In the genomic region with DNA sequence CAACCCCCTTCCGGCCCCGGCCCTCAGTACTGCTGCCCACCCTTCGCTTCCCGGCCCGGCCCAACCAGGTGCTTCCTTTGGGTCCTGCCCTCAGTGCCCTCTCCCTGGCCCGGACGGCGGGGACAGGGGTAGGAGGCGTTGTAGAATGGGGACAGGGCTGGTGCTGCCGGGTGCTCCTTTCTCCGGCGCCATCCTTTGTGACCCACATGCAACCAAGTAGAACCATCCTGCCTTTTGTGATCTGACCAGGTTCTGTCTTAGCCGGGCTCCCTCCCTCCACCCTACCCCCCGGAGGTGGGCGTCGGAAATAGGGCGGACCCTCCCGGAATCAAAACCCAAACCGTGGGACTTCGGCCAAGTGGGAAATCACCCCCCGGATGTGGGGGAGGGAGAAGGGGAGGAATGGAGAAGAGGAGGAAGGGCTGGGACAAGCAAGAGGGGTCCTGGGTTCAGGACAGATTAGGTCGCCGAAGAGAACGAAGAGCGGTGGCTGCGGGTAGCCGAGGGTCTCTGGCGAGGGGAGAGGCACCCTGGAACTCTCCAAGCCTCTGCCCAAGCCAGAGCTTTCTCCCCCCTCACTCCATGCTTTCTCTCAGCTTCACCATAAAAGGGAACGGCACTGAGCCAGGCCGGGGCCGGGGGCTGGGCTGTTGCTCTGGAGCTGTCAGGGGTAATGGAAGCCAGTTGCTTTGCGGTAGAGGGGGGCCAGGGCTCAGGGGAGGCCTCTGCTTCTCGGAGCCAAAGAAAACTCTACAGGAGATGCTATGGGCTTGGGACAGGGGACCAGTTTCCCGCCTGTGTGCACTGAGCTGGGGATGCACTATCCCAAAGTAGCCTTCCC, we compare ENCODE assay signal across 1 cellular context.
TF ChIP-seq lines count a peak whose summit lies in the region.

No MANE protein-coding gene starts in this region.

TF ChIP-seq in HepG2, 621 proteins besides CTCF, POLR2A, EP300 and RAD21 (continued from another document and continues in another):
- TF ChIP-seq, protein P1, sequence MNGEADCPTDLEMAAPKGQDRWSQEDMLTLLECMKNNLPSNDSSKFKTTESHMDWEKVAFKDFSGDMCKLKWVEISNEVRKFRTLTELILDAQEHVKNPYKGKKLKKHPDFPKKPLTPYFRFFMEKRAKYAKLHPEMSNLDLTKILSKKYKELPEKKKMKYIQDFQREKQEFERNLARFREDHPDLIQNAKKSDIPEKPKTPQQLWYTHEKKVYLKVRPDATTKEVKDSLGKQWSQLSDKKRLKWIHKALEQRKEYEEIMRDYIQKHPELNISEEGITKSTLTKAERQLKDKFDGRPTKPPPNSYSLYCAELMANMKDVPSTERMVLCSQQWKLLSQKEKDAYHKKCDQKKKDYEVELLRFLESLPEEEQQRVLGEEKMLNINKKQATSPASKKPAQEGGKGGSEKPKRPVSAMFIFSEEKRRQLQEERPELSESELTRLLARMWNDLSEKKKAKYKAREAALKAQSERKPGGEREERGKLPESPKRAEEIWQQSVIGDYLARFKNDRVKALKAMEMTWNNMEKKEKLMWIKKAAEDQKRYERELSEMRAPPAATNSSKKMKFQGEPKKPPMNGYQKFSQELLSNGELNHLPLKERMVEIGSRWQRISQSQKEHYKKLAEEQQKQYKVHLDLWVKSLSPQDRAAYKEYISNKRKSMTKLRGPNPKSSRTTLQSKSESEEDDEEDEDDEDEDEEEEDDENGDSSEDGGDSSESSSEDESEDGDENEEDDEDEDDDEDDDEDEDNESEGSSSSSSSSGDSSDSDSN (CRISPR knock-in tag; IDR thresholded peaks at IDR 0.05): no peak; the same call in 1 of the 2 replicates
- TF ChIP-seq JDP2 (CRISPR knock-in tag; IDR thresholded peaks at IDR 0.05; ENCODE audit: borderline replicate concordance) (no peak), NFKB2 (CRISPR knock-in tag; IDR thresholded peaks at IDR 0.05; ENCODE audit: borderline replicate concordance) (peak; percentile 21; the same call in 1 of the 2 replicates), TOPORS (CRISPR knock-in tag; IDR thresholded peaks at IDR 0.05) (no peak), ZSCAN12 (CRISPR knock-in tag; IDR thresholded peaks at IDR 0.05) (no peak), ZMYM2 (CRISPR knock-in tag; IDR thresholded peaks at IDR 0.05) (no peak), FOXA3 (CRISPR knock-in tag; IDR thresholded peaks at IDR 0.05) (no peak), ZNF207 (IDR thresholded peaks at IDR 0.05; ENCODE audit: borderline replicate concordance) (no peak), ZNF816 (CRISPR knock-in tag; IDR thresholded peaks at IDR 0.05; ENCODE audit: borderline replicate concordance) (no peak), ZMYM3 (CRISPR knock-in tag; IDR thresholded peaks at IDR 0.05) (no peak), ZNF652 (CRISPR knock-in tag; IDR thresholded peaks at IDR 0.05; ENCODE audit: borderline replicate concordance, low read depth) (no peak), RFX1 (IDR thresholded peaks at IDR 0.05) (no peak), NFYB (CRISPR knock-in tag; IDR thresholded peaks at IDR 0.05) (no peak), NCOA5 (CRISPR knock-in tag; IDR thresholded peaks at IDR 0.05) (no peak), PHF5A (CRISPR knock-in tag; IDR thresholded peaks at IDR 0.05; ENCODE audit: low read depth, unreplicated experiment) (no peak), ZNF121 (CRISPR knock-in tag; IDR thresholded peaks at IDR 0.05) (no peak), PHF20 (CRISPR knock-in tag; IDR thresholded peaks at IDR 0.05) (no peak), ASH2L (IDR thresholded peaks at IDR 0.05; ENCODE audit: insufficient read length, low read depth, low read length) (peak; percentile 5), CREB1 (IDR thresholded peaks at IDR 0.05) (no peak), CREB1 (CRISPR knock-in tag; IDR thresholded peaks at IDR 0.05) (no peak), HDAC6 (IDR thresholded peaks at IDR 0.05; ENCODE audit: low read depth, low read length) (no peak), SAFB2 (CRISPR knock-in tag; IDR thresholded peaks at IDR 0.05; ENCODE audit: borderline replicate concordance, low read depth) (no peak), ZNF720 (CRISPR knock-in tag; IDR thresholded peaks at IDR 0.05) (no peak), JUND (CRISPR knock-in tag; IDR thresholded peaks at IDR 0.05) (no peak), DR1 (CRISPR knock-in tag; IDR thresholded peaks at IDR 0.05) (no peak), ZNF292 (CRISPR knock-in tag; IDR thresholded peaks at IDR 0.05; ENCODE audit: borderline replicate concordance, low read depth) (0 out of 2 replicates have a peak, but pooled peaks have one; percentile 27), ZNF367 (CRISPR knock-in tag; IDR thresholded peaks at IDR 0.05; ENCODE audit: borderline replicate concordance) (no peak), SUZ12 (IDR thresholded peaks at IDR 0.05; ENCODE audit: low read depth, low read length) (no peak), ZNF430 (CRISPR knock-in tag; IDR thresholded peaks at IDR 0.05) (no peak), MTA3 (CRISPR knock-in tag; IDR thresholded peaks at IDR 0.05) (no peak), ZSCAN31 (CRISPR knock-in tag; IDR thresholded peaks at IDR 0.05; ENCODE audit: low read depth) (no peak), KLF13 (CRISPR knock-in tag; IDR thresholded peaks at IDR 0.05) (no peak), TP53 (CRISPR knock-in tag; conservative IDR thresholded peaks at IDR 0.05) (no peak), POLR2AphosphoS2 (IDR thresholded peaks at IDR 0.05; ENCODE audit: low read depth, low read length) (no peak), NAIF1 (CRISPR knock-in tag; IDR thresholded peaks at IDR 0.05; ENCODE audit: borderline replicate concordance) (no peak)
- TF ChIP-seq, protein P2, sequence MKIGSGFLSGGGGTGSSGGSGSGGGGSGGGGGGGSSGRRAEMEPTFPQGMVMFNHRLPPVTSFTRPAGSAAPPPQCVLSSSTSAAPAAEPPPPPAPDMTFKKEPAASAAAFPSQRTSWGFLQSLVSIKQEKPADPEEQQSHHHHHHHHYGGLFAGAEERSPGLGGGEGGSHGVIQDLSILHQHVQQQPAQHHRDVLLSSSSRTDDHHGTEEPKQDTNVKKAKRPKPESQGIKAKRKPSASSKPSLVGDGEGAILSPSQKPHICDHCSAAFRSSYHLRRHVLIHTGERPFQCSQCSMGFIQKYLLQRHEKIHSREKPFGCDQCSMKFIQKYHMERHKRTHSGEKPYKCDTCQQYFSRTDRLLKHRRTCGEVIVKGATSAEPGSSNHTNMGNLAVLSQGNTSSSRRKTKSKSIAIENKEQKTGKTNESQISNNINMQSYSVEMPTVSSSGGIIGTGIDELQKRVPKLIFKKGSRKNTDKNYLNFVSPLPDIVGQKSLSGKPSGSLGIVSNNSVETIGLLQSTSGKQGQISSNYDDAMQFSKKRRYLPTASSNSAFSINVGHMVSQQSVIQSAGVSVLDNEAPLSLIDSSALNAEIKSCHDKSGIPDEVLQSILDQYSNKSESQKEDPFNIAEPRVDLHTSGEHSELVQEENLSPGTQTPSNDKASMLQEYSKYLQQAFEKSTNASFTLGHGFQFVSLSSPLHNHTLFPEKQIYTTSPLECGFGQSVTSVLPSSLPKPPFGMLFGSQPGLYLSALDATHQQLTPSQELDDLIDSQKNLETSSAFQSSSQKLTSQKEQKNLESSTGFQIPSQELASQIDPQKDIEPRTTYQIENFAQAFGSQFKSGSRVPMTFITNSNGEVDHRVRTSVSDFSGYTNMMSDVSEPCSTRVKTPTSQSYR (CRISPR knock-in tag; IDR thresholded peaks at IDR 0.05; ENCODE audit: borderline replicate concordance): no peak; the same call in 1 of the 2 replicates
- TF ChIP-seq, protein P3, sequence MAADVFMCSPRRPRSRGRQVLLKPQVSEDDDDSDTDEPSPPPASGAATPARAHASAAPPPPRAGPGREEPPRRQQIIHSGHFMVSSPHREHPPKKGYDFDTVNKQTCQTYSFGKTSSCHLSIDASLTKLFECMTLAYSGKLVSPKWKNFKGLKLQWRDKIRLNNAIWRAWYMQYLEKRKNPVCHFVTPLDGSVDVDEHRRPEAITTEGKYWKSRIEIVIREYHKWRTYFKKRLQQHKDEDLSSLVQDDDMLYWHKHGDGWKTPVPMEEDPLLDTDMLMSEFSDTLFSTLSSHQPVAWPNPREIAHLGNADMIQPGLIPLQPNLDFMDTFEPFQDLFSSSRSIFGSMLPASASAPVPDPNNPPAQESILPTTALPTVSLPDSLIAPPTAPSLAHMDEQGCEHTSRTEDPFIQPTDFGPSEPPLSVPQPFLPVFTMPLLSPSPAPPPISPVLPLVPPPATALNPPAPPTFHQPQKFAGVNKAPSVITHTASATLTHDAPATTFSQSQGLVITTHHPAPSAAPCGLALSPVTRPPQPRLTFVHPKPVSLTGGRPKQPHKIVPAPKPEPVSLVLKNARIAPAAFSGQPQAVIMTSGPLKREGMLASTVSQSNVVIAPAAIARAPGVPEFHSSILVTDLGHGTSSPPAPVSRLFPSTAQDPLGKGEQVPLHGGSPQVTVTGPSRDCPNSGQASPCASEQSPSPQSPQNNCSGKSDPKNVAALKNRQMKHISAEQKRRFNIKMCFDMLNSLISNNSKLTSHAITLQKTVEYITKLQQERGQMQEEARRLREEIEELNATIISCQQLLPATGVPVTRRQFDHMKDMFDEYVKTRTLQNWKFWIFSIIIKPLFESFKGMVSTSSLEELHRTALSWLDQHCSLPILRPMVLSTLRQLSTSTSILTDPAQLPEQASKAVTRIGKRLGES (CRISPR knock-in tag; IDR thresholded peaks at IDR 0.05; ENCODE audit: borderline replicate concordance): no peak
- TF ChIP-seq, protein P4, sequence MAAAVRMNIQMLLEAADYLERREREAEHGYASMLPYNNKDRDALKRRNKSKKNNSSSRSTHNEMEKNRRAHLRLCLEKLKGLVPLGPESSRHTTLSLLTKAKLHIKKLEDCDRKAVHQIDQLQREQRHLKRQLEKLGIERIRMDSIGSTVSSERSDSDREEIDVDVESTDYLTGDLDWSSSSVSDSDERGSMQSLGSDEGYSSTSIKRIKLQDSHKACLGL (CRISPR knock-in tag; IDR thresholded peaks at IDR 0.05): 0 out of 2 replicates have a peak, but pooled peaks have one; percentile 7
- TF ChIP-seq, protein P5, sequence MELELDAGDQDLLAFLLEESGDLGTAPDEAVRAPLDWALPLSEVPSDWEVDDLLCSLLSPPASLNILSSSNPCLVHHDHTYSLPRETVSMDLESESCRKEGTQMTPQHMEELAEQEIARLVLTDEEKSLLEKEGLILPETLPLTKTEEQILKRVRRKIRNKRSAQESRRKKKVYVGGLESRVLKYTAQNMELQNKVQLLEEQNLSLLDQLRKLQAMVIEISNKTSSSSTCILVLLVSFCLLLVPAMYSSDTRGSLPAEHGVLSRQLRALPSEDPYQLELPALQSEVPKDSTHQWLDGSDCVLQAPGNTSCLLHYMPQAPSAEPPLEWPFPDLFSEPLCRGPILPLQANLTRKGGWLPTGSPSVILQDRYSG (CRISPR knock-in tag; IDR thresholded peaks at IDR 0.05): no peak
- TF ChIP-seq, protein P6, sequence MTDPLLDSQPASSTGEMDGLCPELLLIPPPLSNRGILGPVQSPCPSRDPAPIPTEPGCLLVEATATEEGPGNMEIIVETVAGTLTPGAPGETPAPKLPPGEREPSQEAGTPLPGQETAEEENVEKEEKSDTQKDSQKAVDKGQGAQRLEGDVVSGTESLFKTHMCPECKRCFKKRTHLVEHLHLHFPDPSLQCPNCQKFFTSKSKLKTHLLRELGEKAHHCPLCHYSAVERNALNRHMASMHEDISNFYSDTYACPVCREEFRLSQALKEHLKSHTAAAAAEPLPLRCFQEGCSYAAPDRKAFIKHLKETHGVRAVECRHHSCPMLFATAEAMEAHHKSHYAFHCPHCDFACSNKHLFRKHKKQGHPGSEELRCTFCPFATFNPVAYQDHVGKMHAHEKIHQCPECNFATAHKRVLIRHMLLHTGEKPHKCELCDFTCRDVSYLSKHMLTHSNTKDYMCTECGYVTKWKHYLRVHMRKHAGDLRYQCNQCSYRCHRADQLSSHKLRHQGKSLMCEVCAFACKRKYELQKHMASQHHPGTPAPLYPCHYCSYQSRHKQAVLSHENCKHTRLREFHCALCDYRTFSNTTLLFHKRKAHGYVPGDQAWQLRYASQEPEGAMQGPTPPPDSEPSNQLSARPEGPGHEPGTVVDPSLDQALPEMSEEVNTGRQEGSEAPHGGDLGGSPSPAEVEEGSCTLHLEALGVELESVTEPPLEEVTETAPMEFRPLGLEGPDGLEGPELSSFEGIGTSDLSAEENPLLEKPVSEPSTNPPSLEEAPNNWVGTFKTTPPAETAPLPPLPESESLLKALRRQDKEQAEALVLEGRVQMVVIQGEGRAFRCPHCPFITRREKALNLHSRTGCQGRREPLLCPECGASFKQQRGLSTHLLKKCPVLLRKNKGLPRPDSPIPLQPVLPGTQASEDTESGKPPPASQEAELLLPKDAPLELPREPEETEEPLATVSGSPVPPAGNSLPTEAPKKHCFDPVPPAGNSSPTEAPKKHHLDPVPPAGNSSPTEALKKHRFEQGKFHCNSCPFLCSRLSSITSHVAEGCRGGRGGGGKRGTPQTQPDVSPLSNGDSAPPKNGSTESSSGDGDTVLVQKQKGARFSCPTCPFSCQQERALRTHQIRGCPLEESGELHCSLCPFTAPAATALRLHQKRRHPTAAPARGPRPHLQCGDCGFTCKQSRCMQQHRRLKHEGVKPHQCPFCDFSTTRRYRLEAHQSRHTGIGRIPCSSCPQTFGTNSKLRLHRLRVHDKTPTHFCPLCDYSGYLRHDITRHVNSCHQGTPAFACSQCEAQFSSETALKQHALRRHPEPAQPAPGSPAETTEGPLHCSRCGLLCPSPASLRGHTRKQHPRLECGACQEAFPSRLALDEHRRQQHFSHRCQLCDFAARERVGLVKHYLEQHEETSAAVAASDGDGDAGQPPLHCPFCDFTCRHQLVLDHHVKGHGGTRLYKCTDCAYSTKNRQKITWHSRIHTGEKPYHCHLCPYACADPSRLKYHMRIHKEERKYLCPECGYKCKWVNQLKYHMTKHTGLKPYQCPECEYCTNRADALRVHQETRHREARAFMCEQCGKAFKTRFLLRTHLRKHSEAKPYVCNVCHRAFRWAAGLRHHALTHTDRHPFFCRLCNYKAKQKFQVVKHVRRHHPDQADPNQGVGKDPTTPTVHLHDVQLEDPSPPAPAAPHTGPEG (CRISPR knock-in tag; IDR thresholded peaks at IDR 0.05): no peak
- TF ChIP-seq, protein P7, sequence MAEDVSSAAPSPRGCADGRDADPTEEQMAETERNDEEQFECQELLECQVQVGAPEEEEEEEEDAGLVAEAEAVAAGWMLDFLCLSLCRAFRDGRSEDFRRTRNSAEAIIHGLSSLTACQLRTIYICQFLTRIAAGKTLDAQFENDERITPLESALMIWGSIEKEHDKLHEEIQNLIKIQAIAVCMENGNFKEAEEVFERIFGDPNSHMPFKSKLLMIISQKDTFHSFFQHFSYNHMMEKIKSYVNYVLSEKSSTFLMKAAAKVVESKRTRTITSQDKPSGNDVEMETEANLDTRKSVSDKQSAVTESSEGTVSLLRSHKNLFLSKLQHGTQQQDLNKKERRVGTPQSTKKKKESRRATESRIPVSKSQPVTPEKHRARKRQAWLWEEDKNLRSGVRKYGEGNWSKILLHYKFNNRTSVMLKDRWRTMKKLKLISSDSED (CRISPR knock-in tag; IDR thresholded peaks at IDR 0.05): no peak
